ENCODE assay signal across 16 cellular contexts in genomic region chr22:49350441-49351121, GRCh38.
DNase-seq lines count a peak whose midpoint lies in the region; ATAC-seq and TF ChIP-seq lines count a peak whose summit lies in the region.
"Had no signal": no experiment of that assay in that cellular context is flagged by ENCODE, and none has a peak within 500 bp of the region (broad histone marks: within the 10 kb centered on the region; RNA-seq: fewer than 3 reads in every experiment).

No MANE protein-coding gene starts in this region.

- no peaks in the 10 kb centered on the region for H3K36me3 ChIP-seq in WERI-Rb-1
- no peaks in the 10 kb centered on the region for H3K36me3 ChIP-seq in neural progenitor cell

- intact Hi-C loops in left colon (cut with DNase I, micrococcal nuclease) = no loop called here

- no peak overlapping the region for H2AFZ ChIP-seq in neural progenitor cell (replicated peaks)

- TF ChIP-seq CTCF in GM12864 (IDR thresholded peaks at IDR 0.05; ENCODE audit: low read depth, low read length, missing control alignments) (peak; percentile 6), WERI-Rb-1 (IDR thresholded peaks at IDR 0.05; ENCODE audit: low read depth, low read length) (peak; percentile 40; the same call in 1 of the 2 replicates), neural progenitor cell (IDR thresholded peaks at IDR 0.05) (no peak)

- H3K27ac Mint-ChIP-seq in neural progenitor cell = peak overlapping the region; percentile 50
- H3K27ac Mint-ChIP-seq in activated T-cell treated with anti-CD3 and anti-CD28 coated beads, Interleukin-2, amount 50 U/mL, for 24 hours = no peak overlapping the region
- no peak overlapping the region for H3K27ac Mint-ChIP-seq in naive thymus-derived CD8-positive, alpha-beta T cell
- H3K27ac Mint-ChIP-seq: activated CD8-positive, alpha-beta T cell treated with anti-CD3 and anti-CD28 coated beads for 36 hours; activated T-cell treated with anti-CD3 and anti-CD28 coated beads, Interleukin-2, amount 50 U/mL, for 72 hours; nephron had no signal

- H3K4me2 ChIP-seq in neural progenitor cell = no peak overlapping the region

- no peaks in the 10 kb centered on the region for H3K36me3 Mint-ChIP-seq in neural progenitor cell
- no peaks in the 10 kb centered on the region for H3K36me3 Mint-ChIP-seq in activated T-cell treated with anti-CD3 and anti-CD28 coated beads, Interleukin-2, amount 50 U/mL, for 24 hours (ENCODE audit: low read depth)
- no peaks in the 10 kb centered on the region for H3K36me3 Mint-ChIP-seq in naive thymus-derived CD8-positive, alpha-beta T cell

- H3K4me3 ChIP-seq in GM12864 (ENCODE audit: low read depth, low read length) (no peak overlapping the region), WERI-Rb-1 (ENCODE audit: low read depth, low read length) (no peak overlapping the region), neural progenitor cell (no peak overlapping the region)

- no peak for ATAC-seq in naive thymus-derived CD8-positive, alpha-beta T cell
- ATAC-seq in left colon = no peak
- ATAC-seq: activated CD8-positive, alpha-beta T cell treated with anti-CD3 and anti-CD28 coated beads for 36 hours; activated T-cell treated with anti-CD3 and anti-CD28 coated beads, Interleukin-2, amount 50 U/mL, for 72 hours had no signal

- no peaks in the 10 kb centered on the region for H3K9me3 Mint-ChIP-seq in neural progenitor cell
- no peaks in the 10 kb centered on the region for H3K9me3 Mint-ChIP-seq in activated T-cell treated with anti-CD3 and anti-CD28 coated beads, Interleukin-2, amount 50 U/mL, for 24 hours
- no peaks in the 10 kb centered on the region for H3K9me3 Mint-ChIP-seq in naive thymus-derived CD8-positive, alpha-beta T cell
- H3K9me3 Mint-ChIP-seq: activated CD8-positive, alpha-beta T cell treated with anti-CD3 and anti-CD28 coated beads for 36 hours; activated T-cell treated with anti-CD3 and anti-CD28 coated beads, Interleukin-2, amount 50 U/mL, for 72 hours had no signal

- H3K4me1 ChIP-seq in neural progenitor cell = no peaks in the 10 kb centered on the region

- no peak overlapping the region for H3K27ac ChIP-seq in WERI-Rb-1
- H3K27ac ChIP-seq in neural progenitor cell = no peak overlapping the region
- H3K27ac ChIP-seq: RWPE1 had no signal

- H3F3A ChIP-seq in neural progenitor cell (ENCODE audit: low read depth) = no peaks in the 10 kb centered on the region

- no peaks in the 10 kb centered on the region for H4K20me1 ChIP-seq in neural progenitor cell (ENCODE audit: low read depth)

- POLR2A ChIA-PET in naive thymus-derived CD8-positive, alpha-beta T cell (lab: Charles Lee) = no interaction called here

- no peaks in the 10 kb centered on the region for H3K27me3 ChIP-seq in WERI-Rb-1 (ENCODE audit: insufficient read depth, low read depth, severe bottlenecking)
- H3K27me3 ChIP-seq in neural progenitor cell = no peaks in the 10 kb centered on the region

- peaks cover 2% of the 10 kb centered on the region for H3K27me3 Mint-ChIP-seq in neural progenitor cell (ENCODE audit: insufficient read depth, low read depth)
- peaks cover 49% of the 10 kb centered on the region for H3K27me3 Mint-ChIP-seq in activated T-cell treated with anti-CD3 and anti-CD28 coated beads, Interleukin-2, amount 50 U/mL, for 24 hours
- H3K27me3 Mint-ChIP-seq in naive thymus-derived CD8-positive, alpha-beta T cell = peaks cover 11 to 68% (median 34%) of the 10 kb centered on the region in 5 donors

- H3K9me3 ChIP-seq in WERI-Rb-1 (ENCODE audit: severe bottlenecking) = no peaks in the 10 kb centered on the region
- no peaks in the 10 kb centered on the region for H3K9me3 ChIP-seq in neural progenitor cell (ENCODE audit: low read depth)

- H3K4me1 Mint-ChIP-seq in neural progenitor cell = peaks cover 14% of the 10 kb centered on the region
- H3K4me1 Mint-ChIP-seq in activated T-cell treated with anti-CD3 and anti-CD28 coated beads, Interleukin-2, amount 50 U/mL, for 24 hours (ENCODE audit: low read depth) = no peaks in the 10 kb centered on the region
- no peaks in the 10 kb centered on the region for H3K4me1 Mint-ChIP-seq in naive thymus-derived CD8-positive, alpha-beta T cell

- H3K4me3 Mint-ChIP-seq in neural progenitor cell = no peak overlapping the region
- H3K4me3 Mint-ChIP-seq in activated T-cell treated with anti-CD3 and anti-CD28 coated beads, Interleukin-2, amount 50 U/mL, for 24 hours = no peak overlapping the region
- no peak overlapping the region for H3K4me3 Mint-ChIP-seq in naive thymus-derived CD8-positive, alpha-beta T cell
- H3K4me3 Mint-ChIP-seq: activated CD8-positive, alpha-beta T cell treated with anti-CD3 and anti-CD28 coated beads for 36 hours; activated T-cell treated with anti-CD3 and anti-CD28 coated beads, Interleukin-2, amount 50 U/mL, for 72 hours; nephron had no signal

- no peaks in the 10 kb centered on the region for H3K79me2 ChIP-seq in neural progenitor cell (ENCODE audit: low read depth)

- DNase-seq in GM12864 (ENCODE audit: low read depth) (no peak), M059J (ENCODE audit: low read depth) (peak; percentile 1), WERI-Rb-1 (peak; percentile 60), neural progenitor cell (ENCODE audit: low spot score) (no peak), left colon (no peak)
- no peak for DNase-seq in activated T-cell treated with anti-CD3 and anti-CD28 coated beads, Interleukin-2, amount 50 U/mL, for 24 hours
- DNase-seq in naive thymus-derived CD8-positive, alpha-beta T cell = no peak
- DNase-seq: activated CD8-positive, alpha-beta T cell treated with anti-CD3 and anti-CD28 coated beads for 36 hours; activated T-cell treated with anti-CD3 and anti-CD28 coated beads, Interleukin-2, amount 50 U/mL, for 72 hours; HCEC 1CT; KG1; NCI-H1694; stimulated activated naive CD4-positive, alpha-beta T cell treated with Interleukin-2 at 50 U/mL for 16 hours; trophoblast cell had no signal

- H3K9ac ChIP-seq in neural progenitor cell = no peak overlapping the region

Comparison
In these comparisons a context has a peak if more than half of its experiments do, and no peak if none do; other contexts are left out.
1. DNase-seq: peak in M059J (single experiment) and WERI-Rb-1 (single experiment); none in GM12864 (single experiment), neural progenitor cell (single experiment), activated T-cell treated with anti-CD3 and anti-CD28 coated beads, Interleukin-2, amount 50 U/mL, for 24 hours (single experiment), naive thymus-derived CD8-positive, alpha-beta T cell (0 of 10) and left colon (0 of 2).